Comparison of ENCODE assay signal across 9 cellular contexts in the genomic region with DNA sequence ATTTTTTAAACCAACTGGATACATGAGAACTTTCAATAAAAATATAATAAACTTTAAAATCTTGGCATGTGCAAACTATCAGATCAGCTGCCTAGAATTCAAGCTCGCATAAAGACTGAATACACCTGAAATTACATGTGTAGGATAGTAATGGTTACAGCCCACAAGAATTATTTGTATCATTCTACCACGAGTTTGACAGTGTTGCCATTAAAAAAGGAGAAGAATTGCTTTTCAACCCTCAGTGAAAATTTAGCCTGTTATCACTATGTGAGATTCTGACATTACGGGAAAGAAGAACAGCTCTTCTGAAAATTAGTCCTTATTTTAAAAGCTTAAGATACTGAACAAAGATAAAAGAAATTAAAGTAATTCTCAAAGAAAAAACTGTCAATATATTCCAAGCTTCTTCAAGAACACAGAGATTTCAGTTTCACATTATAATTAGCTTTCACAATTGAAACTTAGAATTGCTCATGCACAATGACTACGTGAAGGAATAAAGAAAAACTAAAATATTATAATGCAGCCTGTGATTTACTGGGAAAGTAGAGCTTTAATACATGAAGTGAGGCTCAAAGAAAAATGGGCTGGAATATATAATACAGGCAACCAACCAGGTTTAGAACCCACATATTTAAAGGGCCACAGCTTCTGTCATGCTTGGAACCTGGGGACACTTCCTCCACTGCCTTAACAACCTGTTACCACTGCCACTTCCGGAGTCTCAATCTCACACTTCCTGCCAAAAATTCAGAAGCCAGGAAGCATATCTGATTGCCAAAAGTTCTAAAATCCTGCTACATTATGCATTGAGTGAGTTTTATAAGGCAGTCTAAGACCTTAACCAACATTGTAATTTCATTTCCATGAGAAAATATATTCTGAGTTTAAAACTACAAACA. TPM values are rescaled to one million over a fixed set of nuclear protein-coding genes. Genes with fewer than 3 reads are reported as not detected.
DNase-seq lines count a peak whose midpoint lies in the region; ATAC-seq, FAIRE-seq and TF ChIP-seq lines count a peak whose summit lies in the region.
"Had no signal": no experiment of that assay in that cellular context is flagged by ENCODE, and none has a peak within 500 bp of the region (broad histone marks: within the 10 kb centered on the region; RNA-seq: fewer than 3 reads in every experiment).

No MANE protein-coding gene starts in this region.

- no peak for FAIRE-seq in RCC 7860 (lab: Jason Lieb, UNC)
- FAIRE-seq: G401.6 had no signal

- TF ChIP-seq CTCF in upper lobe of left lung (IDR thresholded peaks at IDR 0.05): no peak

- peak overlapping the region; percentile 9 to 63 (median 42); a peak in 15 of 22 replicates for H3K4me2 ChIP-seq in BLaER1 treated with 17β-estradiol and CSF1 and Interleukin-3, amounts not matched to agents 10 nM and 100 nM

- WGBS in upper lobe of left lung, 2 donors: 60 to 64% methylated on average over 5 of the region's 5 CpGs

- H3K4me3 ChIP-seq in BLaER1 treated with 17β-estradiol and CSF1 and Interleukin-3, amounts not matched to agents 10 nM and 100 nM: no peak overlapping the region
- no peak overlapping the region for H3K4me3 ChIP-seq in upper lobe of left lung

- no peaks in the 10 kb centered on the region for H3K27me3 ChIP-seq in BLaER1 treated with 17β-estradiol and CSF1 and Interleukin-3, amounts not matched to agents 10 nM and 100 nM
- H3K27me3 ChIP-seq in upper lobe of left lung: no peaks in the 10 kb centered on the region

- no peak for TF ChIP-seq POLR2A in upper lobe of left lung (IDR thresholded peaks at IDR 0.05)

- no peak overlapping the region; a peak in 1 of 22 replicates for H3K27ac ChIP-seq in BLaER1 treated with 17β-estradiol and CSF1 and Interleukin-3, amounts not matched to agents 10 nM and 100 nM
- H3K27ac ChIP-seq in upper lobe of left lung: peak overlapping the region in 1 of 4 donors; percentile 48

- H3K36me3 ChIP-seq in BLaER1 treated with 17β-estradiol and CSF1 and Interleukin-3, amounts not matched to agents 10 nM and 100 nM: peaks cover 0 to 19% (median 0%) of the 10 kb centered on the region in 11 experiments; a peak in 5 of 22 replicates
- H3K36me3 ChIP-seq in upper lobe of left lung: no peaks in the 10 kb centered on the region

- intact Hi-C loops in activated T-helper 2 cell treated with anti-CD3 and anti-CD28 coated beads, Interferon-gamma antibody, Interleukin-2, Interleukin-4, amounts not matched to agents 10 μg/mL and 5 μg/mL and 100 μg/mL, durations not matched to agents 14 hours and 24 hours and 36 hours (cut with micrococcal nuclease): loop anchor here (1.0 to 2.0 kb wide), 2 partner anchors 9 to 22 kb away; no protein-coding TSS in a partner anchor
- intact Hi-C loops in posterior vena cava (cut with DNase I): no loop called here

- no peaks in the 10 kb centered on the region for H3K27me3 Mint-ChIP-seq in activated T-helper 2 cell treated with anti-CD3 and anti-CD28 coated beads, Interferon-gamma antibody, Interleukin-2, Interleukin-4, amounts not matched to agents 10 μg/mL and 5 μg/mL and 100 μg/mL, durations not matched to agents 14 hours and 24 hours and 36 hours (ENCODE audit: low read depth)

- no peak overlapping the region for H3K9ac ChIP-seq in BLaER1 treated with 17β-estradiol and CSF1 and Interleukin-3, amounts not matched to agents 10 nM and 100 nM

- H3K4me3 Mint-ChIP-seq in activated T-helper 2 cell treated with anti-CD3 and anti-CD28 coated beads, Interferon-gamma antibody, Interleukin-2, Interleukin-4, amounts not matched to agents 10 μg/mL and 5 μg/mL and 100 μg/mL, durations not matched to agents 14 hours and 24 hours and 36 hours (ENCODE audit: low read depth): peak overlapping the region; percentile 68

- DNase-seq in activated T-helper 2 cell treated with anti-CD3 and anti-CD28 coated beads, Interferon-gamma antibody, Interleukin-2, Interleukin-4, amounts not matched to agents 10 μg/mL and 5 μg/mL and 100 μg/mL, durations not matched to agents 14 hours and 24 hours and 36 hours (ENCODE audit: low spot score): peak; percentile 32
- no peak for DNase-seq in posterior vena cava (ENCODE audit: low spot score)
- DNase-seq in upper lobe of left lung: no peak
- DNase-seq in RCC 7860 (ENCODE audit: low spot score): no peak
- DNase-seq in inferior parietal cortex (ENCODE audit: extremely low spot score): no peak

- H3K36me3 Mint-ChIP-seq in activated T-helper 2 cell treated with anti-CD3 and anti-CD28 coated beads, Interferon-gamma antibody, Interleukin-2, Interleukin-4, amounts not matched to agents 10 μg/mL and 5 μg/mL and 100 μg/mL, durations not matched to agents 14 hours and 24 hours and 36 hours (ENCODE audit: low read depth): peaks cover 5% of the 10 kb centered on the region

- H3K9me3 ChIP-seq in BLaER1 treated with 17β-estradiol and CSF1 and Interleukin-3, amounts not matched to agents 10 nM and 100 nM (replicated peaks in 1 of 11): no peaks in the 10 kb centered on the region
- H3K9me3 ChIP-seq in upper lobe of left lung: no peaks in the 10 kb centered on the region

- no peaks in the 10 kb centered on the region for H4K20me1 ChIP-seq in BLaER1 treated with 17β-estradiol and CSF1 and Interleukin-3, amounts not matched to agents 10 nM and 100 nM

- ATAC-seq in GM19372 (IDR thresholded peaks at IDR 0.05; ENCODE audit: low read depth, unreplicated experiment) (peak; percentile 90), HG03175 (IDR thresholded peaks at IDR 0.05; ENCODE audit: unreplicated experiment) (peak; percentile 96), upper lobe of left lung (ENCODE audit: low FRiP score in 2 of 2) (no peak)

- no peak for TF ChIP-seq EP300 in upper lobe of left lung (IDR thresholded peaks at IDR 0.05)

- no peaks in the 10 kb centered on the region for H3K9me3 Mint-ChIP-seq in activated T-helper 2 cell treated with anti-CD3 and anti-CD28 coated beads, Interferon-gamma antibody, Interleukin-2, Interleukin-4, amounts not matched to agents 10 μg/mL and 5 μg/mL and 100 μg/mL, durations not matched to agents 14 hours and 24 hours and 36 hours

- H3K27ac Mint-ChIP-seq in activated T-helper 2 cell treated with anti-CD3 and anti-CD28 coated beads, Interferon-gamma antibody, Interleukin-2, Interleukin-4, amounts not matched to agents 10 μg/mL and 5 μg/mL and 100 μg/mL, durations not matched to agents 14 hours and 24 hours and 36 hours: peak overlapping the region; percentile 82

- H3K4me1 ChIP-seq in BLaER1 treated with 17β-estradiol and CSF1 and Interleukin-3, amounts not matched to agents 10 nM and 100 nM: peaks cover 6 to 14% (median 7%) of the 10 kb centered on the region in 10 experiments; a peak in 18 of 20 replicates
- H3K4me1 ChIP-seq in upper lobe of left lung: peaks cover 0 to 11% (median 4%) of the 10 kb centered on the region in 4 donors

- peaks cover 35% of the 10 kb centered on the region for H3K4me1 Mint-ChIP-seq in activated T-helper 2 cell treated with anti-CD3 and anti-CD28 coated beads, Interferon-gamma antibody, Interleukin-2, Interleukin-4, amounts not matched to agents 10 μg/mL and 5 μg/mL and 100 μg/mL, durations not matched to agents 14 hours and 24 hours and 36 hours (ENCODE audit: low read depth)

RNA-seq across cellular contexts. Expression of gene TPK1, which starts 23.2 kb away (rescaled TPM):
- 12.4 and 17.5 TPM in 2 replicates for total RNA-seq in activated T-helper 2 cell treated with anti-CD3 and anti-CD28 coated beads, Interferon-gamma antibody, Interleukin-2, Interleukin-4, amounts not matched to agents 10 μg/mL and 5 μg/mL and 100 μg/mL, durations not matched to agents 14 hours and 24 hours and 36 hours
- total RNA-seq in posterior vena cava (10 to 100 TPM in 1 of 2 donors, 1 to 10 TPM in 1; 9.9 to 16.1 TPM), upper lobe of left lung (10 to 100 TPM in 3 of 6 donors, 1 to 10 TPM in 3; 4.2 to 12.3 (median 9.1) TPM)

Comparison
In these comparisons a context has a peak if more than half of its experiments do, and no peak if none do; other contexts are left out.
1. ATAC-seq: peak in GM19372 (single experiment) and HG03175 (single experiment); none in upper lobe of left lung (0 of 2).